Comparison of ENCODE assay signal across 22 cellular contexts in genomic region chr15:68360716-68361115, GRCh38.
DNase-seq lines count a peak whose midpoint lies in the region; ATAC-seq and TF ChIP-seq lines count a peak whose summit lies in the region.
"Had no signal": no experiment of that assay in that cellular context is flagged by ENCODE, and none has a peak within 500 bp of the region (broad histone marks: within the 10 kb centered on the region; RNA-seq: fewer than 3 reads in every experiment).

No MANE protein-coding gene starts in this region.

- TF ChIP-seq CTCF in coronary artery (IDR thresholded peaks at IDR 0.05) (no peak), thoracic aorta (IDR thresholded peaks at IDR 0.05) (no peak)

- H3K4me3 ChIP-seq in coronary artery (no peak overlapping the region), thoracic aorta (no peak overlapping the region)
- H3K4me3 ChIP-seq: BLaER1 treated with 17β-estradiol and CSF1 and Interleukin-3, amounts not matched to agents 10 nM and 100 nM; K562; Peyer's patch had no signal

- DNase-seq in LHCN-M2 (ENCODE audit: low read depth) (peak; percentile 48), coronary artery (ENCODE audit: low spot score) (no peak), myocyte (ENCODE audit: low read depth) (peak; percentile 52), thoracic aorta (ENCODE audit: low spot score) (no peak), NCI-H510A (lab: John Stamatoyannopoulos, UW) (no peak), NAMALWA (ENCODE audit: low spot score) (no peak), activated gamma-delta T cell treated with Interleukin-2 at 50 U/mL for 16 hours (no peak)
- no peak for DNase-seq in activated effector memory CD4-positive, alpha-beta T cell treated with anti-CD3 and anti-CD28 coated beads, Interleukin-2, amount 50 U/mL, for 16 hours
- DNase-seq: CD4-positive, alpha-beta T cell; DMS79; GF-D8; H7; Kasumi-1; MV-4-11; NCI-H2029 treated with DMSO at 0.1 percent for 48 hours; NCI-H69; OCI-M1; Peyer's patch; SHP77 treated with DMSO at 0.1 percent for 48 hours had no signal

- ATAC-seq in thoracic aorta (ENCODE audit: insufficient number of reproducible peaks, low FRiP score, low read depth) = no peak
- ATAC-seq: HepG2, K562 had no signal

- no peaks in the 10 kb centered on the region for H3K27me3 ChIP-seq in thoracic aorta (replicated peaks; ENCODE audit: insufficient read depth)
- H3K27me3 ChIP-seq: BLaER1 treated with 17β-estradiol and CSF1 and Interleukin-3, amounts not matched to agents 10 nM and 100 nM; Peyer's patch had no signal

- H3K27ac ChIP-seq in coronary artery (peak overlapping the region; percentile 9 to 38), thoracic aorta (peak overlapping the region; percentile 72 to 95)
- H3K27ac ChIP-seq: BLaER1 treated with 17β-estradiol and CSF1 and Interleukin-3, amounts not matched to agents 10 nM and 100 nM; Peyer's patch had no signal

- peaks cover 28 to 61% of the 10 kb centered on the region in 2 donors for H3K4me1 ChIP-seq in thoracic aorta (ENCODE audit: control insufficient read depth in 1 of 2, low read depth in 2 of 2)
- H3K4me1 ChIP-seq: Peyer's patch had no signal

- H3K36me3 ChIP-seq in thoracic aorta = peaks cover 19% of the 10 kb centered on the region
- H3K36me3 ChIP-seq: BLaER1 treated with 17β-estradiol and CSF1 and Interleukin-3, amounts not matched to agents 10 nM and 100 nM; Peyer's patch had no signal

- no peaks in the 10 kb centered on the region for H3K9me3 ChIP-seq in thoracic aorta
- H3K9me3 ChIP-seq: Peyer's patch had no signal

Comparison
In these comparisons a context has a peak if more than half of its experiments do, and no peak if none do; other contexts are left out.
1. DNase-seq: peak in LHCN-M2 (single experiment) and myocyte (single experiment); none in coronary artery (single experiment), thoracic aorta (single experiment), NCI-H510A (single experiment), NAMALWA (single experiment), activated gamma-delta T cell treated with Interleukin-2 at 50 U/mL for 16 hours (single experiment) and activated effector memory CD4-positive, alpha-beta T cell treated with anti-CD3 and anti-CD28 coated beads, Interleukin-2, amount 50 U/mL, for 16 hours (single experiment).